11 cellular contexts compared by ENCODE assay signal in the genomic region with DNA sequence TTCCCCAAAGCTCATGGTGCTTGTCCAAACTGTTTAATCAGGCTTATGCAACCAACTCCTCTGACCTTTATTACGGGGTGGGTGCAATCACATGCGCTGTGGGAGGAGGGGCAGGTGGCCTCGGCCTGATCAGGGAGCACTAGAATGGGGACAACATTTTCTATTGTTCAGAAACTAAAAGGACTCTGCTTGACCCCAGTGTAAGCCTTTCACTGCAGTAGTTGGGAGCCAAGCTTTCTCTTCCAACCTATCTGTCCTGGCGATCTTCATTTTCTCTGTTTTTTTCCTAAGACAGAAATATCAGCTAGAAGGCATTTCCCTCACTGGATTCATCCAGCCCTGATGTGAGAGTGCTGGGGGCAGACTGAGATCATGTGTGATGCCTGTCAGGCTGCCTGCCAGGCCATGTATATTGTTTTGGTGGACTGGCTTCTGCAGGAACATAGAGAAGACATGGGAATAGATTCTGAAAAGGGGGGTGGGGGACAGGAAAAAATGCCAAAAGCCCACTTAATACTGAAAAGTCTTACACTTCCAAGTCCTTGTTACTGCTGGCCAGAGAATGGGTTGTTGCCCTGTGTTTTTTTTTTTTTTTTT.
DNase-seq lines count a peak whose midpoint lies in the region; ATAC-seq and TF ChIP-seq lines count a peak whose summit lies in the region.
"Had no signal": no experiment of that assay in that cellular context is flagged by ENCODE, and none has a peak within 500 bp of the region (broad histone marks: within the 10 kb centered on the region; RNA-seq: fewer than 3 reads in every experiment).

No MANE protein-coding gene starts in this region.

- TF ChIP-seq CTCF in choroid plexus epithelial cell (conservative IDR thresholded peaks at IDR 0.05; ENCODE audit: low read depth, low read length) (no peak), lower lobe of right lung (IDR thresholded peaks at IDR 0.05) (no peak), thoracic aorta (IDR thresholded peaks at IDR 0.05) (no peak)

- H3K36me3 ChIP-seq in lower lobe of right lung: no peaks in the 10 kb centered on the region
- no peaks in the 10 kb centered on the region for H3K36me3 ChIP-seq in thoracic aorta
- H3K36me3 ChIP-seq in effector memory CD4-positive, alpha-beta T cell (ENCODE audit: control insufficient read depth, insufficient read depth, low read length): no peaks in the 10 kb centered on the region

- no peaks in the 10 kb centered on the region for H3K36me3 Mint-ChIP-seq in activated CD8-positive, alpha-beta memory T cell treated with anti-CD3 and anti-CD28 coated beads, Interleukin-2, amount 10 ng/mL, durations not matched to agents 7 days and 5 days

- no peak overlapping the region for H3K4me3 Mint-ChIP-seq in activated CD8-positive, alpha-beta memory T cell treated with anti-CD3 and anti-CD28 coated beads, Interleukin-2, amount 10 ng/mL, durations not matched to agents 7 days and 5 days

- ATAC-seq in lower lobe of right lung (peak; percentile 86 to 92), thoracic aorta (ENCODE audit: insufficient number of reproducible peaks, low FRiP score, low read depth) (peak; percentile 29), HG03025 (IDR thresholded peaks at IDR 0.05; ENCODE audit: low FRiP score, unreplicated experiment) (no peak)
- ATAC-seq in activated CD8-positive, alpha-beta memory T cell treated with anti-CD3 and anti-CD28 coated beads, Interleukin-2, amount 10 ng/mL, durations not matched to agents 7 days and 5 days: no peak

- peak overlapping the region; percentile 40 for H3K27ac ChIP-seq in lower lobe of right lung
- peak overlapping the region; percentile 37 to 67 for H3K27ac ChIP-seq in thoracic aorta
- no peak overlapping the region for H3K27ac ChIP-seq in effector memory CD4-positive, alpha-beta T cell (ENCODE audit: insufficient read depth, low read length, poor library complexity, severe bottlenecking)
- H3K27ac ChIP-seq: HL-60 had no signal

- H3K4me3 ChIP-seq in choroid plexus epithelial cell (ENCODE audit: low read depth, low read length): no peak overlapping the region
- no peak overlapping the region for H3K4me3 ChIP-seq in lower lobe of right lung
- peak overlapping the region; percentile 38 for H3K4me3 ChIP-seq in thoracic aorta
- H3K4me3 ChIP-seq in effector memory CD4-positive, alpha-beta T cell (ENCODE audit: insufficient read depth, low read depth, low read length, poor library complexity, severe bottlenecking): no peak overlapping the region
- H3K4me3 ChIP-seq: smooth muscle cell had no signal

- H3K9me3 ChIP-seq in lower lobe of right lung: no peaks in the 10 kb centered on the region
- H3K9me3 ChIP-seq in thoracic aorta: no peaks in the 10 kb centered on the region
- H3K9me3 ChIP-seq in effector memory CD4-positive, alpha-beta T cell (ENCODE audit: control insufficient read depth, low read length): no peaks in the 10 kb centered on the region

- peak; percentile 71 for DNase-seq in NCI-H1092 treated with DMSO at 0.1 percent for 48 hours (lab: John Stamatoyannopoulos, UW)
- peak; percentile 89 for DNase-seq in choroid plexus epithelial cell (ENCODE audit: low read depth)
- no peak for DNase-seq in lower lobe of right lung
- DNase-seq in thoracic aorta (ENCODE audit: low spot score): no peak
- no peak for DNase-seq in effector memory CD4-positive, alpha-beta T cell
- no peak for DNase-seq in activated CD8-positive, alpha-beta memory T cell treated with anti-CD3 and anti-CD28 coated beads, Interleukin-2, amount 10 ng/mL, durations not matched to agents 7 days and 5 days
- DNase-seq in NCI-H128 (lab: John Stamatoyannopoulos, UW; ENCODE audit: unreplicated experiment): no peak
- DNase-seq: cerebellar nuclear complex had no signal

- intact Hi-C loops in lower lobe of right lung (cut with DNase I): no loop called here

- no peaks in the 10 kb centered on the region for H3K27me3 Mint-ChIP-seq in activated CD8-positive, alpha-beta memory T cell treated with anti-CD3 and anti-CD28 coated beads, Interleukin-2, amount 10 ng/mL, durations not matched to agents 7 days and 5 days

- H3K27me3 ChIP-seq in lower lobe of right lung (ENCODE audit: low read depth) (no peaks in the 10 kb centered on the region), thoracic aorta (replicated peaks; ENCODE audit: insufficient read depth) (no peaks in the 10 kb centered on the region)
- H3K27me3 ChIP-seq in effector memory CD4-positive, alpha-beta T cell (replicated peaks; ENCODE audit: control insufficient read depth, insufficient read depth, low read length, poor library complexity, severe bottlenecking): no peaks in the 10 kb centered on the region

- peaks cover 4% of the 10 kb centered on the region for H3K4me1 Mint-ChIP-seq in activated CD8-positive, alpha-beta memory T cell treated with anti-CD3 and anti-CD28 coated beads, Interleukin-2, amount 10 ng/mL, durations not matched to agents 7 days and 5 days

- H3K4me1 ChIP-seq in lower lobe of right lung (peaks cover 18% of the 10 kb centered on the region), thoracic aorta (ENCODE audit: control insufficient read depth in 1 of 2, low read depth in 2 of 2) (peaks cover 23 to 54% of the 10 kb centered on the region in 2 donors)
- no peaks in the 10 kb centered on the region for H3K4me1 ChIP-seq in effector memory CD4-positive, alpha-beta T cell (ENCODE audit: control insufficient read depth, insufficient read depth, low read length, poor library complexity, severe bottlenecking)

- H3K9me3 Mint-ChIP-seq in activated CD8-positive, alpha-beta memory T cell treated with anti-CD3 and anti-CD28 coated beads, Interleukin-2, amount 10 ng/mL, durations not matched to agents 7 days and 5 days (ENCODE audit: low read depth): no peaks in the 10 kb centered on the region

- H3K27ac Mint-ChIP-seq in activated CD8-positive, alpha-beta memory T cell treated with anti-CD3 and anti-CD28 coated beads, Interleukin-2, amount 10 ng/mL, durations not matched to agents 7 days and 5 days: no peak overlapping the region

- CTCF ChIA-PET in activated CD8-positive, alpha-beta memory T cell treated with anti-CD3 and anti-CD28 coated beads, Interleukin-2, amount 10 ng/mL, durations not matched to agents 7 days and 5 days (lab: Charles Lee): no interaction called here

Comparison
In these comparisons a context has a peak if more than half of its experiments do, and no peak if none do; other contexts are left out.
1. DNase-seq: peak in NCI-H1092 treated with DMSO at 0.1 percent for 48 hours (single experiment) and choroid plexus epithelial cell (single experiment); none in lower lobe of right lung (single experiment), thoracic aorta (single experiment), effector memory CD4-positive, alpha-beta T cell (0 of 3), activated CD8-positive, alpha-beta memory T cell treated with anti-CD3 and anti-CD28 coated beads, Interleukin-2, amount 10 ng/mL, durations not matched to agents 7 days and 5 days (single experiment) and NCI-H128 (single experiment).
2. ATAC-seq: peak in lower lobe of right lung (2 of 2) and thoracic aorta (single experiment); none in HG03025 (single experiment) and activated CD8-positive, alpha-beta memory T cell treated with anti-CD3 and anti-CD28 coated beads, Interleukin-2, amount 10 ng/mL, durations not matched to agents 7 days and 5 days (single experiment).